1 cellular context compared by ENCODE assay signal in the genomic region with DNA sequence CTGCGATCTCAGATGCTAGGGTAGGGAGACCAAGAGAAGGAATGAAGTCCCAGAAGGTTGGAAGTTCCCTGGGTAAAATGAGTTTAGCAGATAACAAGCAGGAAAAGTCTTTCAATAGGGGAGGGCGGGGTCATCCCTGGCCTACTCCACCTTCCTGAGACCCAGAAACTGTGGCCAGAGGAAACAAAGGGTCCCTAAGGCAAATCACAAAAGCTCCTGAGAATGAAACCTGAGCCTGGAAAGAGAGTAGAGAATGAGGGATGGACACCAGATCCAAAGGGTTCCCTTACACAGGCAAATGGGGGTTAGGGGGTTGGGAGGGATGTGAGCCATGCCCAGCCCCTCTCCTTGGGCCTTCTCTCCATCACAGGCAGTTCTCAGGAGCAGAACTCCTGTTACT.
TF ChIP-seq lines count a peak whose summit lies in the region.

No MANE protein-coding gene starts in this region.

TF ChIP-seq in endothelial cell of umbilical vein, 7 proteins besides CTCF, POLR2A, EP300 and RAD21:
- TF ChIP-seq, protein P1, sequence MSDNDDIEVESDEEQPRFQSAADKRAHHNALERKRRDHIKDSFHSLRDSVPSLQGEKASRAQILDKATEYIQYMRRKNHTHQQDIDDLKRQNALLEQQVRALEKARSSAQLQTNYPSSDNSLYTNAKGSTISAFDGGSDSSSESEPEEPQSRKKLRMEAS (IDR thresholded peaks at IDR 0.05; ENCODE audit: insufficient read depth, insufficient read length) = no peak
- TF ChIP-seq MYC (IDR thresholded peaks at IDR 0.05; ENCODE audit: low read depth, low read length) (no peak), POLR2AphosphoS5 (IDR thresholded peaks at IDR 0.05; ENCODE audit: insufficient read depth, low read depth, low read length) (no peak), JUN (IDR thresholded peaks at IDR 0.05; ENCODE audit: borderline replicate concordance, insufficient read depth, insufficient read length, low read depth) (no peak), GATA2 (IDR thresholded peaks at IDR 0.05; ENCODE audit: insufficient read depth, insufficient read length, low read depth, low read length) (no peak), FOS (IDR thresholded peaks at IDR 0.05; ENCODE audit: borderline replicate concordance, insufficient read depth, low read length) (no peak), EZH2 (IDR thresholded peaks at IDR 0.05; ENCODE audit: borderline replicate concordance, low read depth, low read length, severe bottlenecking) (no peak)
TF ChIP-seq in endothelial cell of umbilical vein: peak in this region for 0.
